8 cellular contexts compared by ENCODE assay signal in the genomic region with DNA sequence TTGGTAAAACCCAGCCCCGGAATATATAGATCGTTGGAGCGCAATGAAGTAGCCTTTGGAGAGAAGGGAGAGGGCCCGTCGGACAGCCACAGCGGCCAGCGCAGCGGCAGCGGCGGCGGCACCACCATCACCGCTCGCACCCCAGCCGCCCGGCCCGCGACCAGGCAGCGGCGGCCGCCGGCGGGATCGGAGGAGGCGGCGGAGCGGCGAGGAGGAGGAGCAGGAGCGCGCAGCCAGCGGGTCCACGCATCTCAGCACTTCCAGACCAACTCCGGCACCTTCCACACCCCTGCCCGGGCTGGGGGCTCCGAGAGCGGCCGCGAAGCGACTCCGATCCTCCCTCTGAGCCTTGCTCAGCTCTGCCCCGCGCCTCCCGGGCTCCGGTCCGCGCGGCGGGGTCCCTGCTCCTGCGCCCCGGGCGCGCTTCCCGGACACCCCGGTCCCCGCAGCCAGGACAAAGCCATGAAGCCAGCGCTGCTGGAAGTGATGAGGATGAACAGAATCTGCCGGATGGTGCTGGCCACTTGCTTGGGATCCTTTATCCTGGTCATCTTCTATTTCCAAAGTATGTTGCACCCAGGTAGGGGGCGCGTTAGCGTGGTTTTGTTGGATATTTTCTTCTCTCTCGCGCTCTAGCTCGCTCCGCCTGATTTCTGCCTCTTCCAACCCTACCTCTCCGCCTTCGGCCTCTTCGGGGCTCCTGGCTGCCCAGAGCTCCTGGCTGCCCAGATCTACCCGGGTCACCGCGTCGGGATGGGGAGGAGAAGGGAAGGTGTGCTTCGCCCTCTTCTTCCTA. TPM values are rescaled to one million over a fixed set of nuclear protein-coding genes. Genes with fewer than 3 reads are reported as not detected.
DNase-seq lines count a peak whose midpoint lies in the region; ATAC-seq, FAIRE-seq and TF ChIP-seq lines count a peak whose summit lies in the region.

No MANE protein-coding gene starts in this region.

- H3K9me3 ChIP-seq in K562 (replicated peaks; ENCODE audit: control insufficient read depth, insufficient read depth, low read depth, low read length): no peaks in the 10 kb centered on the region

- peaks cover 34% of the 10 kb centered on the region for H3K4me1 Mint-ChIP-seq in T-helper 1 cell treated with Interleukin-12 subunit alpha and Interleukin-12 subunit beta and Interleukin-4 antibody, amounts not matched to agents 30 μg/mL and 1 μg/mL, for 36 hours (ENCODE audit: low read depth)

- in situ Hi-C loops in K562 (cut with MboI): loop anchor here (5.0 kb wide), 1 partner anchor 75 kb away; no protein-coding TSS in a partner anchor

- peaks cover 54% of the 10 kb centered on the region for H3K79me2 ChIP-seq in K562 (ENCODE audit: control insufficient read depth, insufficient read depth, low read length)

- intact Hi-C loops in K562 (cut with micrococcal nuclease): loop anchor here (2.0 to 10.0 kb wide), 6 partner anchors 38 to 368 kb away; no protein-coding TSS in a partner anchor

- TF ChIP-seq RAD21 in K562 (CRISPR knock-in tag; conservative IDR thresholded peaks at IDR 0.05 in 1 of 2, IDR thresholded peaks at IDR 0.05 in 1 of 2): peak; percentile 47 to 62

- TSS peak; percentile 44 for BruUV-seq in K562 (replicated peaks; lab: Mats Ljungman, UMichigan)

- peak overlapping the region; percentile 98 for H3K4me3 Mint-ChIP-seq in T-helper 1 cell treated with Interleukin-12 subunit alpha and Interleukin-12 subunit beta and Interleukin-4 antibody, amounts not matched to agents 30 μg/mL and 1 μg/mL, for 36 hours

- TF ChIP-seq POLR2A in NB4 (IDR thresholded peaks at IDR 0.05; ENCODE audit: extremely low read depth, insufficient read length): peak; percentile 97
- TF ChIP-seq POLR2A in K562 (conservative IDR thresholded peaks at IDR 0.05): no peak; the same call in 1 of the 2 replicates

- H3K27ac ChIP-seq in K562 (ENCODE audit: extremely low read depth, low read depth, low read length): peak overlapping the region; percentile 81

- under 1% methylated on average over 41 of the region's 71 CpGs for WGBS in K562 (ENCODE audit: insufficient coverage, low coverage, missing lambda C conversion rate)

- peaks cover 8% of the 10 kb centered on the region for H3K27me3 Mint-ChIP-seq in T-helper 1 cell treated with Interleukin-12 subunit alpha and Interleukin-12 subunit beta and Interleukin-4 antibody, amounts not matched to agents 30 μg/mL and 1 μg/mL, for 36 hours (ENCODE audit: low read depth)

- H3K4me1 ChIP-seq in K562 (replicated peaks in 1 of 2; ENCODE audit: control insufficient read depth in 2 of 2, insufficient read depth in 2 of 2, low read length in 2 of 2): peaks cover 29 to 37% of the 10 kb centered on the region in 2 experiments

- CTCF ChIA-PET in K562 (lab: Yijun Ruan, JAX; ENCODE audit: low intra/inter-chr PET ratio): interaction anchor here (0.6 to 0.7 kb wide), 3 partner anchors 140 to 348 kb away, joined by 3 to 4 read pairs (median 3); no protein-coding TSS in a partner anchor

- peak; percentile 86 for DNase-seq in NB4 (ENCODE audit: low read depth)
- DNase-seq in K562 (ENCODE audit: extremely low read depth in 1 of 4, low spot score in 3 of 4): peak; percentile 53 to 88 (median 64)
- DNase-seq in iPS DF 19.7 (ENCODE audit: low read depth, low spot score): peak; percentile 23
- DNase-seq in renal cortical epithelial cell (ENCODE audit: low read depth): peak; percentile 69
- no peak for DNase-seq in NCI-H774 (lab: John Stamatoyannopoulos, UW)

- H3K4me2 ChIP-seq in K562 (ENCODE audit: insufficient read depth, low read length): peak overlapping the region; percentile 98

- no peaks in the 10 kb centered on the region for H3K9me3 Mint-ChIP-seq in T-helper 1 cell treated with Interleukin-12 subunit alpha and Interleukin-12 subunit beta and Interleukin-4 antibody, amounts not matched to agents 30 μg/mL and 1 μg/mL, for 36 hours

- peak overlapping the region; percentile 96 for H3K27ac Mint-ChIP-seq in T-helper 1 cell treated with Interleukin-12 subunit alpha and Interleukin-12 subunit beta and Interleukin-4 antibody, amounts not matched to agents 30 μg/mL and 1 μg/mL, for 36 hours

- peak; percentile 29; the same call in 1 of the 2 replicates for TF ChIP-seq CTCF in GM12875 (IDR thresholded peaks at IDR 0.05; ENCODE audit: borderline replicate concordance, insufficient read depth, low read depth, low read length)
- TF ChIP-seq CTCF in NB4 (IDR thresholded peaks at IDR 0.05; ENCODE audit: low read depth, low read length): peak; percentile 43
- TF ChIP-seq CTCF in K562 (IDR thresholded peaks at IDR 0.05 in 2 of 3, conservative IDR thresholded peaks at IDR 0.05 in 1 of 3; ENCODE audit: insufficient read depth in 2 of 3, low read depth in 1 of 3, low read length in 3 of 3): peak; percentile 47 to 69 (median 66)

- POLR2A ChIA-PET in K562 (lab: Yijun Ruan, JAX): interaction anchor here (0.6 to 4.2 kb wide), 13 partner anchors 10 to 207 kb away, joined by 3 to 19 read pairs (median 4); no protein-coding TSS in a partner anchor

- peaks cover 10% of the 10 kb centered on the region; the same call in 1 of the 3 replicates for H3K36me3 ChIP-seq in K562 (ENCODE audit: control insufficient read depth, insufficient read depth, low read length)

- no peak for TF ChIP-seq EP300 in K562 (IDR thresholded peaks at IDR 0.05; ENCODE audit: low read length)

- H3K27me3 ChIP-seq in K562 (ENCODE audit: control insufficient read depth in 2 of 2, insufficient read depth in 2 of 2, low read length in 2 of 2): no peaks in the 10 kb centered on the region

- H4K20me1 ChIP-seq in K562 (replicated peaks; ENCODE audit: control insufficient read depth, insufficient read depth, low read length): no peaks in the 10 kb centered on the region

- H3K4me3 ChIP-seq in GM12875 (ENCODE audit: low read depth, low read length): peak overlapping the region; percentile 100
- H3K4me3 ChIP-seq in NB4 (ENCODE audit: low read depth, low read length): peak overlapping the region; percentile 88
- H3K4me3 ChIP-seq in K562: peak overlapping the region; percentile 97

- peak overlapping the region; percentile 73 to 97 for H3K9ac ChIP-seq in K562 (ENCODE audit: insufficient read depth in 1 of 2, low read depth in 2 of 2, low read length in 2 of 2)

- H2AFZ ChIP-seq in K562 (ENCODE audit: low read depth, low read length): peak overlapping the region; percentile 93

- peak; percentile 27 for ATAC-seq in HG02571 (IDR thresholded peaks at IDR 0.05; ENCODE audit: unreplicated experiment)
- peak; percentile 72 for ATAC-seq in K562

- H3K9me1 ChIP-seq in K562 (ENCODE audit: control insufficient read depth, insufficient read depth, low read length): no peaks in the 10 kb centered on the region

- H3K36me3 Mint-ChIP-seq in T-helper 1 cell treated with Interleukin-12 subunit alpha and Interleukin-12 subunit beta and Interleukin-4 antibody, amounts not matched to agents 30 μg/mL and 1 μg/mL, for 36 hours (ENCODE audit: low read depth): peaks cover 18% of the 10 kb centered on the region

- FAIRE-seq in K562 (lab: Jason Lieb, UNC): peak; percentile 78

RNA-seq across cellular contexts. Expression of a gene that starts 0.4 kb away (rescaled TPM):
- total RNA-seq in K562 (2011; cell fraction: chromatin; rRNA removed; ENCODE audit: low replicate concordance): 38.5 and 49.7 TPM in 2 replicates
- total RNA-seq in K562 (2011; cell fraction: nucleolus; rRNA removed): 28.7 and 33.4 TPM in 2 replicates
- 34.9 and 47.6 TPM in 2 replicates for total RNA-seq in K562 (2011; cell fraction: nucleoplasm; rRNA removed)
- total RNA-seq in K562 (2014; rRNA removed) (34.3 and 37.2 TPM in 2 replicates), K562 (2014; rRNA removed; fragmentation: Illumina TruSeq; extraction: Trizol) (12.7 and 12.9 TPM in 2 replicates), K562 (2015; rRNA removed; fragmentation: Illumina TruSeq; extraction: Trizol) (15.5 and 15.6 TPM in 2 replicates), K562 (2021) (38.7 and 39.0 TPM in 2 replicates), renal cortical epithelial cell (14.9 and 20.6 TPM in 2 replicates)
- polyA plus RNA-seq in K562 (2011; rRNA removed) (15.0 and 18.9 TPM in 2 replicates), K562 (2014; fragmentation: Illumina TruSeq; extraction: Trizol) (16.4 and 18.9 TPM in 2 replicates), K562 (2014; fragmentation: Nextera tagmentation; extraction: Ambion mirVana) (1 to 10 TPM; 2.3 to 2.9 TPM), K562 (2014; rRNA removed) (13.2 and 15.2 TPM in 2 replicates)
- 32.2 and 49.4 TPM in 2 replicates for polyA plus RNA-seq in K562 (2011; cell fraction: cytosol; rRNA removed)
- 13.4 and 22.2 TPM in 2 replicates for polyA plus RNA-seq in K562 (2011; cell fraction: nucleus; rRNA removed)
- 17.7 and 39.4 TPM in 2 replicates for polyA plus RNA-seq in K562 (2012)
- 17.8 and 21.7 TPM in 2 replicates for polyA minus RNA-seq in K562 (2011; rRNA and poly(A)+ RNA removed)
- polyA minus RNA-seq in K562 (2011; cell fraction: cytosol; rRNA and poly(A)+ RNA removed): 15.0 and 18.8 TPM in 2 replicates
- 16.9 and 17.0 TPM in 2 replicates for polyA minus RNA-seq in K562 (2011; cell fraction: nucleus; rRNA and poly(A)+ RNA removed)
